In the genomic region with DNA sequence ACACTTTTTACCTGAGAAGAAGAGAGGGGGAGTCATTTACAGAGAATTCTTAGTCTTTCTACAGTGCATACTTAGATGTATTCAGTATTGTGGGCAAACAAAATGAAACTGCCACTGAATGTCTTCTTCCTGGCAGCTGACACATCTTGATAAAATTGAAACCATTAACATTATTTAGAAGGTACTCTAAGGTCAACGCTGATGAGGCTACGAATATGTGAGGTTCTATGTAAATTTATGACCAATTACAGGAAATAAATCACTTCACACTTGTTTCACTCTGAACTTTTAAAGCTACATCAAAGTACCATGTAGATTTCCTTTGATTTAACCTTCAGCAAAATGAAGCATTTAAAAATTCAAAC, we compare ENCODE assay signal across 9 cellular contexts. TPM values are rescaled to one million over a fixed set of nuclear protein-coding genes. Genes with fewer than 3 reads are reported as not detected.
DNase-seq lines count a peak whose midpoint lies in the region; ATAC-seq and TF ChIP-seq lines count a peak whose summit lies in the region.
"Had no signal": no experiment of that assay in that cellular context is flagged by ENCODE, and none has a peak within 500 bp of the region (broad histone marks: within the 10 kb centered on the region; RNA-seq: fewer than 3 reads in every experiment).

No MANE protein-coding gene starts in this region.

- ATAC-seq in GM18502 (IDR thresholded peaks at IDR 0.05; ENCODE audit: poor library complexity, unreplicated experiment) (peak; percentile 85), GM21526 (IDR thresholded peaks at IDR 0.05; ENCODE audit: low FRiP score, unreplicated experiment) (peak; percentile 74), HG03571 (IDR thresholded peaks at IDR 0.05; ENCODE audit: unreplicated experiment) (peak; percentile 73), PC-3 (no peak)

- H3K79me2 ChIP-seq in PC-3 (ENCODE audit: low read length) = no peaks in the 10 kb centered on the region

- H3K27ac ChIP-seq in PC-3 (ENCODE audit: low read length) = no peak overlapping the region

- no peaks in the 10 kb centered on the region for H4K20me1 ChIP-seq in PC-3 (ENCODE audit: low read length)

- no peak overlapping the region for H3K4me2 ChIP-seq in PC-3 (ENCODE audit: low read length)

- intact Hi-C loops in PC-3 (cut with micrococcal nuclease) = no loop called here

- peaks cover 8% of the 10 kb centered on the region for H3K4me1 ChIP-seq in PC-3 (ENCODE audit: insufficient read depth, low read length)

- H3K4me3 ChIP-seq in PC-3 (ENCODE audit: low read length) = no peak overlapping the region

- DNase-seq in germinal center (ENCODE audit: low spot score) (peak; percentile 23), midbrain (lab: John Stamatoyannopoulos, UW) (no peak), PC-3 (no peak), retina (no peak)
- no peak for DNase-seq in activated effector memory CD4-positive, alpha-beta T cell treated with Interleukin-2 at 50 U/mL for 16 hours

- no peak overlapping the region for H2AFZ ChIP-seq in PC-3 (ENCODE audit: low read length)

- no TSS peak for BruUV-seq in PC-3 (replicated peaks; lab: Mats Ljungman, UMichigan)

- H3F3A ChIP-seq in PC-3 (ENCODE audit: low read length, unreplicated experiment) = no peaks in the 10 kb centered on the region

- no peaks in the 10 kb centered on the region for H3K9me3 ChIP-seq in PC-3 (ENCODE audit: low read length)

- no peaks in the 10 kb centered on the region for H3K36me3 ChIP-seq in PC-3 (ENCODE audit: low read depth, low read length)

- H3K9ac ChIP-seq in PC-3 (ENCODE audit: low read length) = no peak overlapping the region

- POLR2A ChIA-PET in PC-3 (lab: Charles Lee; ENCODE audit: unreplicated experiment) = no interaction called here

- no peak for TF ChIP-seq CTCF in PC-3 (conservative IDR thresholded peaks at IDR 0.05; ENCODE audit: low read depth, low read length)

- no peaks in the 10 kb centered on the region for H3K9me2 ChIP-seq in PC-3 (replicated peaks; ENCODE audit: low read length)

- H3K27me3 ChIP-seq in PC-3 (ENCODE audit: low read length) = no peaks in the 10 kb centered on the region

- CTCF ChIA-PET in PC-3 (lab: Charles Lee) = no interaction called here

RNA-seq across cellular contexts. Expression of gene GFI1, which starts 51.3 kb away (rescaled TPM):
- total RNA-seq in PC-3 (2014; rRNA removed) = 0.29 and 0.84 TPM in 2 replicates
- total RNA-seq: dermis microvascular lymphatic vessel endothelial cell had no signal
